In the genomic region with DNA sequence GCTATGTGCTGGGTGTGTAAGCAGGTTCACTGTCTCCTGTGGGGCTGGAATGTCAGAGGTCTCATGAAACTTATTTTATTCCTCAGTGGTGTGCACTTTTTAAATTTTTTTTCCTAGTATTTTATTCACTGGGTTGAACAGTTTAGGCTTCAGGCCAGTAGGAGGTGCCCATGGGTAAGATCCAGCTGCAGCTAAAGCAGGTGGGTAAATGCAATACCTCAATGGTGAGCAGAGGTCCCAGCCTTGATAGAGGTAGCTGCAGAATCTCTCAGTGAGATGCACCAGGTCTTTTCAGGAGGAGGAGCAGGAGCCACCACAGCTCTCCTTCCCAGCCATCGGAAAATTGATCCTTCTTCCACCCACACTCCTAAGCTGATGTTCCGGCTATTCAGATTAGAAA, we compare ENCODE assay signal across 10 cellular contexts. TPM values are rescaled to one million over a fixed set of nuclear protein-coding genes. Genes with fewer than 3 reads are reported as not detected.
DNase-seq lines count a peak whose midpoint lies in the region; ATAC-seq and TF ChIP-seq lines count a peak whose summit lies in the region.
"Had no signal": no experiment of that assay in that cellular context is flagged by ENCODE, and none has a peak within 500 bp of the region (broad histone marks: within the 10 kb centered on the region; RNA-seq: fewer than 3 reads in every experiment).

No MANE protein-coding gene starts in this region.

- TF ChIP-seq CTCF in CD4-positive, alpha-beta T cell (IDR thresholded peaks at IDR 0.05): peak; percentile 25
- TF ChIP-seq CTCF in activated B cell treated with CpG ODN at 0.5 μM for 24 hours (IDR thresholded peaks at IDR 0.05) (no peak), omental fat pad (IDR thresholded peaks at IDR 0.05) (no peak)

- no peaks in the 10 kb centered on the region for H3K27me3 ChIP-seq in CD4-positive, alpha-beta T cell (ENCODE audit: control insufficient read depth, insufficient read depth, low read length)
- no peaks in the 10 kb centered on the region for H3K27me3 ChIP-seq in H7 (ENCODE audit: control insufficient read depth, insufficient read depth, low read length)

- POLR2A ChIA-PET in CD4-positive, alpha-beta T cell (lab: Charles Lee): no interaction called here
- POLR2A ChIA-PET in activated B cell treated with CpG ODN at 0.5 μM for 24 hours (lab: Charles Lee): no interaction called here

- H3K27ac ChIP-seq in CD4-positive, alpha-beta T cell (ENCODE audit: low read depth, low read length): no peak overlapping the region

- no peaks in the 10 kb centered on the region for H3K9me3 ChIP-seq in CD4-positive, alpha-beta T cell (ENCODE audit: control insufficient read depth, low read length)

- no peak overlapping the region for H3K4me3 Mint-ChIP-seq in CD4-positive, alpha-beta T cell
- H3K4me3 Mint-ChIP-seq in activated B cell treated with CpG ODN at 0.5 μM for 24 hours: no peak overlapping the region
- H3K4me3 Mint-ChIP-seq: T-helper 1 cell treated with Interleukin-12 subunit alpha and Interleukin-12 subunit beta and Interleukin-4 antibody, amounts not matched to agents 30 μg/mL and 1 μg/mL, for 36 hours had no signal

- no peak overlapping the region for H3K27ac Mint-ChIP-seq in CD4-positive, alpha-beta T cell
- H3K27ac Mint-ChIP-seq in activated B cell treated with CpG ODN at 0.5 μM for 24 hours: no peak overlapping the region
- H3K27ac Mint-ChIP-seq: T-helper 1 cell treated with Interleukin-12 subunit alpha and Interleukin-12 subunit beta and Interleukin-4 antibody, amounts not matched to agents 30 μg/mL and 1 μg/mL, for 36 hours had no signal

- no peaks in the 10 kb centered on the region for H3K36me3 Mint-ChIP-seq in CD4-positive, alpha-beta T cell (ENCODE audit: low read depth)
- no peaks in the 10 kb centered on the region for H3K36me3 Mint-ChIP-seq in activated B cell treated with CpG ODN at 0.5 μM for 24 hours (ENCODE audit: low read depth)

- H3K4me3 ChIP-seq in H7 (ENCODE audit: insufficient read depth, low read depth, low read length): no peak overlapping the region

- no peaks in the 10 kb centered on the region for H3K9me3 Mint-ChIP-seq in CD4-positive, alpha-beta T cell
- H3K9me3 Mint-ChIP-seq in activated B cell treated with CpG ODN at 0.5 μM for 24 hours: no peaks in the 10 kb centered on the region
- H3K9me3 Mint-ChIP-seq: T-helper 1 cell treated with Interleukin-12 subunit alpha and Interleukin-12 subunit beta and Interleukin-4 antibody, amounts not matched to agents 30 μg/mL and 1 μg/mL, for 36 hours had no signal

- DNase-seq in CD4-positive, alpha-beta T cell: peak in 6 of 10 experiments; percentile 6 to 26 (median 10)
- DNase-seq in H7 (peak; percentile 47), activated B cell treated with CpG ODN at 0.5 μM for 24 hours (no peak), iPS-NIHi11 (ENCODE audit: low spot score) (peak; percentile 27), omental fat pad (ENCODE audit: low spot score) (no peak), HuH-7 (ENCODE audit: low spot score) (no peak), AG08396 (ENCODE audit: low spot score) (no peak)
- DNase-seq: occipital lobe had no signal

- no peak for ATAC-seq in CD4-positive, alpha-beta T cell (ENCODE audit: poor library complexity)
- ATAC-seq in activated B cell treated with CpG ODN at 0.5 μM for 24 hours (ENCODE audit: low read depth) (peak; percentile 37), GM21390 (IDR thresholded peaks at IDR 0.05; ENCODE audit: unreplicated experiment) (no peak), omental fat pad (ENCODE audit: low FRiP score) (no peak)

- no peaks in the 10 kb centered on the region for H3K4me1 Mint-ChIP-seq in CD4-positive, alpha-beta T cell (ENCODE audit: low read depth)
- no peaks in the 10 kb centered on the region for H3K4me1 Mint-ChIP-seq in activated B cell treated with CpG ODN at 0.5 μM for 24 hours

- peaks cover 6% of the 10 kb centered on the region for H3K27me3 Mint-ChIP-seq in CD4-positive, alpha-beta T cell
- H3K27me3 Mint-ChIP-seq in activated B cell treated with CpG ODN at 0.5 μM for 24 hours: peaks cover 6% of the 10 kb centered on the region

- CTCF ChIA-PET in CD4-positive, alpha-beta T cell (lab: Charles Lee): no interaction called here
- CTCF ChIA-PET in activated B cell treated with CpG ODN at 0.5 μM for 24 hours (lab: Charles Lee): interaction anchor here (1.0 to 2.7 kb wide), 4 partner anchors 23 to 283 kb away, joined by 3 to 16 read pairs (median 6); a partner anchor contains a TSS

- intact Hi-C loops in CD4-positive, alpha-beta T cell (cut with DNase I, micrococcal nuclease): loop anchor here (2.0 kb wide), 1 partner anchor 205 kb away; no protein-coding TSS in a partner anchor
- intact Hi-C loops in activated B cell treated with CpG ODN at 0.5 μM for 24 hours (cut with micrococcal nuclease): loop anchor here (1.0 kb wide), 2 partner anchors 205 to 279 kb away; no protein-coding TSS in a partner anchor

- H3K36me3 ChIP-seq in H7 (replicated peaks; ENCODE audit: control insufficient read depth, insufficient read depth, low read length): no peaks in the 10 kb centered on the region

RNA-seq across cellular contexts. Expression of a gene that starts 12.6 kb away (rescaled TPM):
- total RNA-seq in CD4-positive, alpha-beta T cell: not detected
- total RNA-seq in H7 (2014; rRNA removed; shearing (Covaris generic)): not detected in 2 replicates
- total RNA-seq in activated B cell treated with CpG ODN at 0.5 μM for 24 hours: not detected in 2 replicates
- not detected for total RNA-seq in omental fat pad
- total RNA-seq: occipital lobe had no signal

RNA-seq across cellular contexts. Expression of a gene that starts 21.6 kb away (rescaled TPM):
- not detected for total RNA-seq in CD4-positive, alpha-beta T cell
- total RNA-seq in H7 (2014; rRNA removed; shearing (Covaris generic)): not detected in 2 replicates
- total RNA-seq in activated B cell treated with CpG ODN at 0.5 μM for 24 hours: not detected in 2 replicates
- total RNA-seq in omental fat pad: not detected
- total RNA-seq: occipital lobe had no signal

RNA-seq across cellular contexts. Expression of a gene that starts 37.5 kb away (rescaled TPM):
- 1 to 10 TPM in 1 of 2 experiments, under 1 TPM in 1; 0.88 to 1.1 TPM for total RNA-seq in CD4-positive, alpha-beta T cell
- not detected in 2 replicates for total RNA-seq in H7 (2014; rRNA removed; shearing (Covaris generic))
- total RNA-seq in activated B cell treated with CpG ODN at 0.5 μM for 24 hours: 14.2 and 17.3 TPM in 2 replicates
- total RNA-seq in omental fat pad: 10 to 100 TPM in 2 of 4 donors, 1 to 10 TPM in 2; 7.4 to 27.0 (median 17.9) TPM

RNA-seq across cellular contexts. Expression of a gene that starts 39.1 kb away (rescaled TPM):
- total RNA-seq in CD4-positive, alpha-beta T cell: not detected
- total RNA-seq in H7 (2014; rRNA removed; shearing (Covaris generic)): not detected in 2 replicates
- not detected in 2 replicates for total RNA-seq in activated B cell treated with CpG ODN at 0.5 μM for 24 hours
- not detected for total RNA-seq in omental fat pad
- total RNA-seq: occipital lobe had no signal

Comparison
In these comparisons a context has a peak if more than half of its experiments do, and no peak if none do; other contexts are left out.
1. DNase-seq: peak in CD4-positive, alpha-beta T cell (6 of 10), H7 (single experiment) and iPS-NIHi11 (single experiment); none in activated B cell treated with CpG ODN at 0.5 μM for 24 hours (single experiment), omental fat pad (single experiment), HuH-7 (single experiment) and AG08396 (single experiment).